ENCODE assay signal across 15 cellular contexts in genomic region chr2:46826898-46827245, GRCh38.
"Had no signal": no experiment of that assay in that cellular context is flagged by ENCODE, and none has a peak within 500 bp of the region (broad histone marks: within the 10 kb centered on the region; RNA-seq: fewer than 3 reads in every experiment).

No MANE protein-coding gene starts in this region.

- H3K4me3 Mint-ChIP-seq: activated CD8-positive, alpha-beta T cell treated with anti-CD3 and anti-CD28 coated beads, Interleukin-2, amount 10 ng/mL, durations not matched to agents 7 days and 5 days; activated naive CD4-positive, alpha-beta T cell treated with anti-CD3 and anti-CD28 coated beads, Interleukin-2, amount 10 ng/mL, durations not matched to agents 7 days and 5 days; activated T-helper 17 cell treated with anti-CD3 and anti-CD28 coated beads, Interleukin-2, amount 50 U/mL, for 72 hours; stimulated activated naive B cell treated with anti-CD40 and anti-IgM and Interleukin-4, amounts not matched to agents 10 μg/mL and 1 μg/mL and 100 μg/mL, for 72 hours; T-helper 17 cell had no signal

- H3K4me3 ChIP-seq: colonic mucosa, esophagus muscularis mucosa, left lung, pancreas, tibial artery had no signal

- ATAC-seq: activated CD8-positive, alpha-beta T cell treated with anti-CD3 and anti-CD28 coated beads, Interleukin-2, amount 10 ng/mL, durations not matched to agents 7 days and 5 days; activated T-helper 17 cell treated with anti-CD3 and anti-CD28 coated beads, Interleukin-2, amount 50 U/mL, for 72 hours; left lung; pancreas; T-helper 17 cell had no signal

- H3K27ac Mint-ChIP-seq: activated CD8-positive, alpha-beta T cell treated with anti-CD3 and anti-CD28 coated beads, Interleukin-2, amount 10 ng/mL, durations not matched to agents 7 days and 5 days; activated naive CD4-positive, alpha-beta T cell treated with anti-CD3 and anti-CD28 coated beads, Interleukin-2, amount 10 ng/mL, durations not matched to agents 7 days and 5 days; activated T-helper 17 cell treated with anti-CD3 and anti-CD28 coated beads, Interleukin-2, amount 50 U/mL, for 72 hours; stimulated activated naive B cell treated with anti-CD40 and anti-IgM and Interleukin-4, amounts not matched to agents 10 μg/mL and 1 μg/mL and 100 μg/mL, for 72 hours; T-helper 17 cell had no signal

- H3K4me1 ChIP-seq: colonic mucosa, pancreas, tibial artery had no signal

- H3K9me3 Mint-ChIP-seq: activated naive CD4-positive, alpha-beta T cell treated with anti-CD3 and anti-CD28 coated beads, Interleukin-2, amount 10 ng/mL, durations not matched to agents 7 days and 5 days; activated T-helper 17 cell treated with anti-CD3 and anti-CD28 coated beads, Interleukin-2, amount 50 U/mL, for 72 hours had no signal

- H3K4me1 Mint-ChIP-seq: activated naive CD4-positive, alpha-beta T cell treated with anti-CD3 and anti-CD28 coated beads, Interleukin-2, amount 10 ng/mL, durations not matched to agents 7 days and 5 days; activated T-helper 17 cell treated with anti-CD3 and anti-CD28 coated beads, Interleukin-2, amount 50 U/mL, for 72 hours; T-helper 17 cell had no signal

- DNase-seq: activated CD4-positive, alpha-beta T cell treated with anti-CD3 and anti-CD28 coated beads for 4 hours; activated CD8-positive, alpha-beta T cell treated with anti-CD3 and anti-CD28 coated beads, Interleukin-2, amount 10 ng/mL, durations not matched to agents 7 days and 5 days; activated naive CD4-positive, alpha-beta T cell treated with anti-CD3 and anti-CD28 coated beads, Interleukin-2, amount 10 ng/mL, durations not matched to agents 7 days and 5 days; caudate nucleus; colonic mucosa; hippocampal formation; left lung; mesendoderm; SIG-M5; stimulated activated naive B cell treated with anti-CD40 and anti-IgM and Interleukin-4, amounts not matched to agents 10 μg/mL and 1 μg/mL and 100 μg/mL, for 72 hours; T-helper 17 cell had no signal

- H3K36me3 Mint-ChIP-seq: activated naive CD4-positive, alpha-beta T cell treated with anti-CD3 and anti-CD28 coated beads, Interleukin-2, amount 10 ng/mL, durations not matched to agents 7 days and 5 days had no signal

- H3K9me3 ChIP-seq: colonic mucosa, esophagus muscularis mucosa, pancreas, tibial artery had no signal

- H3K27me3 ChIP-seq: colonic mucosa, esophagus muscularis mucosa, left lung, pancreas, tibial artery had no signal

- H3K36me3 ChIP-seq: colonic mucosa, esophagus muscularis mucosa, left lung, pancreas, tibial artery had no signal

- H3K27ac ChIP-seq: colonic mucosa, esophagus muscularis mucosa, left lung, pancreas, tibial artery had no signal
